8 cellular contexts compared by ENCODE assay signal in genomic region chr7:72829964-72830354, GRCh38. TPM values are rescaled to one million over a fixed set of nuclear protein-coding genes. Genes with fewer than 3 reads are reported as not detected.
DNase-seq lines count a peak whose midpoint lies in the region; ATAC-seq and TF ChIP-seq lines count a peak whose summit lies in the region.
"Not testable (repeated sequence)": the region's sequence is repeated elsewhere in the genome, so short reads cannot be mapped to it uniquely, and the experiment has no call there.

No MANE protein-coding gene starts in this region.

- not testable (repeated sequence) for H3K9me3 ChIP-seq in KOPT-K1 (ENCODE audit: insufficient read depth, low read length, poor library complexity, severe bottlenecking); RWPE2 (ENCODE audit: severe bottlenecking)

- DNase-seq in DMS 273 (lab: John Stamatoyannopoulos, UW; ENCODE audit: unreplicated experiment) (peak; percentile 79), midbrain (lab: John Stamatoyannopoulos, UW) (peak; percentile 35)
- DNase-seq in RWPE2 (ENCODE audit: low spot score) = not testable (repeated sequence)
- peak; percentile 12 for DNase-seq in activated T-helper 1 cell treated with anti-CD3 and anti-CD28 coated beads, Interleukin-12 subunit alpha, Interleukin-12 subunit beta, Interleukin-2, Interleukin-4 antibody, amounts not matched to agents 30 ng/mL and 10 ng/mL and 1 ng/mL, durations not matched to agents 14 hours and 24 hours and 36 hours (ENCODE audit: low spot score)
- DNase-seq in stimulated activated CD8-positive, alpha-beta memory T cell treated with anti-CD3 and anti-CD28 coated beads, Interleukin-15, amount 100 ng/mL, for 4 hours (ENCODE audit: low read depth in 2 of 2) = peak; percentile 9 to 12

- H3K27me3 Mint-ChIP-seq in activated T-helper 1 cell treated with anti-CD3 and anti-CD28 coated beads, Interleukin-12 subunit alpha, Interleukin-12 subunit beta, Interleukin-2, Interleukin-4 antibody, amounts not matched to agents 30 ng/mL and 10 ng/mL and 1 ng/mL, durations not matched to agents 14 hours and 24 hours and 36 hours (ENCODE audit: insufficient read depth) = not testable (repeated sequence)

- not testable (repeated sequence) for H3K9me3 Mint-ChIP-seq in activated T-helper 1 cell treated with anti-CD3 and anti-CD28 coated beads, Interleukin-12 subunit alpha, Interleukin-12 subunit beta, Interleukin-2, Interleukin-4 antibody, amounts not matched to agents 30 ng/mL and 10 ng/mL and 1 ng/mL, durations not matched to agents 14 hours and 24 hours and 36 hours

- H3K4me1 ChIP-seq in RWPE2 (ENCODE audit: insufficient read depth, poor library complexity, severe bottlenecking) = not testable (repeated sequence)

- H3K27ac Mint-ChIP-seq in activated T-helper 1 cell treated with anti-CD3 and anti-CD28 coated beads, Interleukin-12 subunit alpha, Interleukin-12 subunit beta, Interleukin-2, Interleukin-4 antibody, amounts not matched to agents 30 ng/mL and 10 ng/mL and 1 ng/mL, durations not matched to agents 14 hours and 24 hours and 36 hours = peak overlapping the region; percentile 100

- peak overlapping the region; percentile 48 for H3K4me3 ChIP-seq in RWPE2 (ENCODE audit: severe bottlenecking)

- TF ChIP-seq CTCF in RWPE2 (IDR thresholded peaks at IDR 0.05; ENCODE audit: poor library complexity, severe bottlenecking) = peak; percentile 69

- intact Hi-C loops in activated T-helper 1 cell treated with anti-CD3 and anti-CD28 coated beads, Interleukin-12 subunit alpha, Interleukin-12 subunit beta, Interleukin-2, Interleukin-4 antibody, amounts not matched to agents 30 ng/mL and 10 ng/mL and 1 ng/mL, durations not matched to agents 14 hours and 24 hours and 36 hours (cut with micrococcal nuclease) = loop anchor here (2.0 to 10.0 kb wide), 2 partner anchors 85 to 695 kb away; partner anchors contain the start of gene BAZ1B

- ATAC-seq in GM21529 (IDR thresholded peaks at IDR 0.05; ENCODE audit: unreplicated experiment) (peak; percentile 32), RWPE2 (ENCODE audit: low read depth) (peak; percentile 53), esophagus mucosa (peak; percentile 71)

- H3K36me3 Mint-ChIP-seq in activated T-helper 1 cell treated with anti-CD3 and anti-CD28 coated beads, Interleukin-12 subunit alpha, Interleukin-12 subunit beta, Interleukin-2, Interleukin-4 antibody, amounts not matched to agents 30 ng/mL and 10 ng/mL and 1 ng/mL, durations not matched to agents 14 hours and 24 hours and 36 hours (ENCODE audit: low read depth) = peaks cover 22% of the 10 kb centered on the region

- H3K27ac ChIP-seq in KOPT-K1 (ENCODE audit: low read depth, low read length, poor library complexity, severe bottlenecking) = peak overlapping the region; percentile 75
- peak overlapping the region; percentile 87 for H3K27ac ChIP-seq in RWPE2 (ENCODE audit: poor library complexity, severe bottlenecking)

- not testable (repeated sequence) for H3K27me3 ChIP-seq in RWPE2 (ENCODE audit: insufficient read depth, poor library complexity, severe bottlenecking)

- H3K4me3 Mint-ChIP-seq in activated T-helper 1 cell treated with anti-CD3 and anti-CD28 coated beads, Interleukin-12 subunit alpha, Interleukin-12 subunit beta, Interleukin-2, Interleukin-4 antibody, amounts not matched to agents 30 ng/mL and 10 ng/mL and 1 ng/mL, durations not matched to agents 14 hours and 24 hours and 36 hours = peak overlapping the region; percentile 99

- peaks cover 40% of the 10 kb centered on the region for H3K36me3 ChIP-seq in KOPT-K1 (ENCODE audit: insufficient read depth, low read length)
- peaks cover 38% of the 10 kb centered on the region for H3K36me3 ChIP-seq in RWPE2 (ENCODE audit: low read depth)

- H3K4me1 Mint-ChIP-seq in activated T-helper 1 cell treated with anti-CD3 and anti-CD28 coated beads, Interleukin-12 subunit alpha, Interleukin-12 subunit beta, Interleukin-2, Interleukin-4 antibody, amounts not matched to agents 30 ng/mL and 10 ng/mL and 1 ng/mL, durations not matched to agents 14 hours and 24 hours and 36 hours (ENCODE audit: low read depth) = peaks cover 26% of the 10 kb centered on the region

RNA-seq across cellular contexts. Expression of gene TYW1B, which starts 2.0 kb away (rescaled TPM):
- total RNA-seq in activated T-helper 1 cell treated with anti-CD3 and anti-CD28 coated beads, Interleukin-12 subunit alpha, Interleukin-12 subunit beta, Interleukin-2, Interleukin-4 antibody, amounts not matched to agents 30 ng/mL and 10 ng/mL and 1 ng/mL, durations not matched to agents 14 hours and 24 hours and 36 hours = 3.3 TPM in 2 replicates
- total RNA-seq in esophagus mucosa = 1.00 TPM
